Comparison of ENCODE assay signal across 25 cellular contexts in the genomic region with DNA sequence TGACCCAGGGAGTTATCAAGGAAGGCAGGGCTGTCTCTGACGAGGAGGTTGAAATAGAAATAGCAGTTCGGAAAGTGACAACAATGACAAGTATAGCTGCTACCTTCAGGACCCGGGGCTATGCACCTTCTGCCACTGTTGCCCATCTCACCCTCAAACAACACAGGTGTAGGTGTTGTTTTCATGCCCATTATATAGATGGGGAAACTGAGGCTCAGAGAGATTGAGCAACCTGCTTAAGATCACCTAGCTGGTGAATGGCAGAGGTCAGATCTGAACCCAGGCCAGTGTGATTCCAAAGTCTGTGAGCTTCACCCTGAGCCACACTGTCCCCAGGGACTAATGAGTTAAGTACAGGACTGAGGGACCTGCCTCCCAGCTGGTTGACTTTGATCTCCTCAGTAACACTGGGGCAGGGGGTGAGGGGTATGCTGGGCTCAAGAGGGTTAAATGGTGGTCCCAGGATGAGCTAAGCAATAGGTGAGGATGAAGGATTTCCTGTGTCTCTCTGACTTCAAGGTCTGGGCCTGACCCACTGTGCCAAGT. TPM values are rescaled to one million over a fixed set of nuclear protein-coding genes. Genes with fewer than 3 reads are reported as not detected.
"Had no signal": no experiment of that assay in that cellular context is flagged by ENCODE, and none has a peak within 500 bp of the region (broad histone marks: within the 10 kb centered on the region; RNA-seq: fewer than 3 reads in every experiment).

No MANE protein-coding gene starts in this region.

- H3K36me3 ChIP-seq: adrenal gland, cardiac muscle cell, ovary, suprapubic skin, transverse colon, uterus had no signal

- DNase-seq: activated B cell treated with CpG ODN at 0.5 μM for 24 hours; activated CD4-positive, alpha-beta memory T cell treated with anti-CD3 and anti-CD28 coated beads for 36 hours; activated CD4-positive, alpha-beta T cell treated with anti-CD3 and anti-CD28 coated beads for 4 hours; activated gamma-delta T cell treated with Interleukin-2 at 50 U/mL for 16 hours; activated T-cell treated with anti-CD3 and anti-CD28 coated beads for 4 hours; adrenal gland; effector memory CD8-positive, alpha-beta T cell; foreskin fibroblast; hippocampal formation; midbrain; ovary; stimulated activated CD4-positive, alpha-beta T cell treated with anti-CD3 and anti-CD28 coated beads, Interleukin-12 subunit alpha, Interleukin-12 subunit beta, amount 100 ng/mL, for 4 hours; stimulated activated CD4-positive, alpha-beta T cell treated with anti-CD3 and anti-CD28 coated beads, Interleukin-1b, Interleukin-23, amount 100 ng/mL, for 48 hours; stimulated activated naive CD8-positive, alpha-beta T cell treated with anti-CD3 and anti-CD28 coated beads, Interleukin-15, amount 100 ng/mL, for 72 hours; transverse colon; uterus had no signal

- H3K9me3 Mint-ChIP-seq: activated B cell treated with CpG ODN at 0.5 μM for 24 hours; activated CD4-positive, alpha-beta memory T cell treated with anti-CD3 and anti-CD28 coated beads for 36 hours; activated naive CD4-positive, alpha-beta T cell treated with anti-CD3 and anti-CD28 coated beads, Interleukin-2, amount 50 U/mL, for 72 hours; activated T-helper 1 cell treated with anti-CD3 and anti-CD28 coated beads, Interleukin-12 subunit alpha, Interleukin-12 subunit beta, Interleukin-2, Interleukin-4 antibody, amounts not matched to agents 30 ng/mL and 10 ng/mL and 1 ng/mL, durations not matched to agents 14 hours and 24 hours and 36 hours; dendritic cell treated with granulocyte-macrophage colony-stimulating factor and Interleukin-4, amounts not matched to agents 40 ng/mL and 50 ng/mL, for 4 days; effector memory CD8-positive, alpha-beta T cell; nephron; stimulated activated naive CD8-positive, alpha-beta T cell treated with anti-CD3 and anti-CD28 coated beads, Interleukin-15, amount 100 ng/mL, for 72 hours; T-helper 2 cell treated with Interferon-gamma antibody and Interleukin-4, amounts not matched to agents 5 μg/mL and 100 μg/mL, for 36 hours had no signal

- H3K4me1 Mint-ChIP-seq: activated B cell treated with CpG ODN at 0.5 μM for 24 hours had no signal

- H3K4me1 ChIP-seq: adrenal gland, suprapubic skin, transverse colon, uterus had no signal

- H3K4me3 ChIP-seq: adrenal gland, cardiac muscle cell, ovary, suprapubic skin, transverse colon, uterus had no signal

- H3K36me3 Mint-ChIP-seq: activated CD4-positive, alpha-beta memory T cell treated with anti-CD3 and anti-CD28 coated beads for 36 hours; activated naive CD4-positive, alpha-beta T cell treated with anti-CD3 and anti-CD28 coated beads, Interleukin-2, amount 50 U/mL, for 72 hours had no signal

- H3K27ac ChIP-seq: adrenal gland, cardiac muscle cell, epithelial cell of prostate, ovary, suprapubic skin, transverse colon, uterus had no signal

- H3K27ac Mint-ChIP-seq: activated B cell treated with CpG ODN at 0.5 μM for 24 hours; activated CD4-positive, alpha-beta memory T cell treated with anti-CD3 and anti-CD28 coated beads for 36 hours; activated naive CD4-positive, alpha-beta T cell treated with anti-CD3 and anti-CD28 coated beads, Interleukin-2, amount 50 U/mL, for 72 hours; activated T-helper 1 cell treated with anti-CD3 and anti-CD28 coated beads, Interleukin-12 subunit alpha, Interleukin-12 subunit beta, Interleukin-2, Interleukin-4 antibody, amounts not matched to agents 30 ng/mL and 10 ng/mL and 1 ng/mL, durations not matched to agents 14 hours and 24 hours and 36 hours; dendritic cell treated with granulocyte-macrophage colony-stimulating factor and Interleukin-4, amounts not matched to agents 40 ng/mL and 50 ng/mL, for 4 days; effector memory CD8-positive, alpha-beta T cell; nephron; stimulated activated naive CD8-positive, alpha-beta T cell treated with anti-CD3 and anti-CD28 coated beads, Interleukin-15, amount 100 ng/mL, for 72 hours; T-helper 2 cell treated with Interferon-gamma antibody and Interleukin-4, amounts not matched to agents 5 μg/mL and 100 μg/mL, for 36 hours had no signal

- H3K9me3 ChIP-seq: adrenal gland, ovary, suprapubic skin, transverse colon, uterus had no signal

- ATAC-seq: activated naive CD4-positive, alpha-beta T cell treated with anti-CD3 and anti-CD28 coated beads, Interleukin-2, amount 50 U/mL, for 72 hours; effector memory CD8-positive, alpha-beta T cell; stimulated activated naive CD8-positive, alpha-beta T cell treated with anti-CD3 and anti-CD28 coated beads, Interleukin-15, amount 100 ng/mL, for 72 hours had no signal

- H3K27me3 ChIP-seq: adrenal gland, cardiac muscle cell, ovary, uterus had no signal

- H3K4me3 Mint-ChIP-seq: activated B cell treated with CpG ODN at 0.5 μM for 24 hours; activated CD4-positive, alpha-beta memory T cell treated with anti-CD3 and anti-CD28 coated beads for 36 hours; activated T-helper 1 cell treated with anti-CD3 and anti-CD28 coated beads, Interleukin-12 subunit alpha, Interleukin-12 subunit beta, Interleukin-2, Interleukin-4 antibody, amounts not matched to agents 30 ng/mL and 10 ng/mL and 1 ng/mL, durations not matched to agents 14 hours and 24 hours and 36 hours; dendritic cell treated with granulocyte-macrophage colony-stimulating factor and Interleukin-4, amounts not matched to agents 40 ng/mL and 50 ng/mL, for 4 days; effector memory CD8-positive, alpha-beta T cell; stimulated activated naive CD8-positive, alpha-beta T cell treated with anti-CD3 and anti-CD28 coated beads, Interleukin-15, amount 100 ng/mL, for 72 hours; T-helper 2 cell treated with Interferon-gamma antibody and Interleukin-4, amounts not matched to agents 5 μg/mL and 100 μg/mL, for 36 hours had no signal

RNA-seq across cellular contexts. Expression of gene ATP2B2, which starts 35.2 kb away (rescaled TPM):
- total RNA-seq: activated B cell treated with CpG ODN at 0.5 μM for 24 hours; activated naive CD4-positive, alpha-beta T cell treated with anti-CD3 and anti-CD28 coated beads, Interleukin-2, amount 50 U/mL, for 72 hours; activated T-helper 1 cell treated with anti-CD3 and anti-CD28 coated beads, Interleukin-12 subunit alpha, Interleukin-12 subunit beta, Interleukin-2, Interleukin-4 antibody, amounts not matched to agents 30 ng/mL and 10 ng/mL and 1 ng/mL, durations not matched to agents 14 hours and 24 hours and 36 hours; lung microvascular endothelial cell; transverse colon had no signal
